ENCODE assay signal across 11 cellular contexts in genomic region chr17:50133028-50133768, GRCh38. TPM values are rescaled to one million over a fixed set of nuclear protein-coding genes. Genes with fewer than 3 reads are reported as not detected.
DNase-seq lines count a peak whose midpoint lies in the region; ATAC-seq, FAIRE-seq and TF ChIP-seq lines count a peak whose summit lies in the region.
"Had no signal": no experiment of that assay in that cellular context is flagged by ENCODE, and none has a peak within 500 bp of the region (broad histone marks: within the 10 kb centered on the region; RNA-seq: fewer than 3 reads in every experiment).

No MANE protein-coding gene starts in this region.

- WGBS in lower leg skin, 2 donors: 43 to 59% methylated on average over 7 of the region's 7 CpGs

- H3K4me3 ChIP-seq in AG10803 (ENCODE audit: low read length): no peak overlapping the region
- H3K4me3 ChIP-seq in fibroblast of villous mesenchyme (ENCODE audit: low read depth, low read length): no peak overlapping the region
- no peak overlapping the region for H3K4me3 ChIP-seq in lower leg skin (ENCODE audit: low read depth, poor library complexity, severe bottlenecking)

- TF ChIP-seq CTCF in AG10803 (conservative IDR thresholded peaks at IDR 0.05; ENCODE audit: low read length): no peak
- TF ChIP-seq CTCF in fibroblast of villous mesenchyme (IDR thresholded peaks at IDR 0.05; ENCODE audit: insufficient read depth, low read depth, low read length): no peak
- no peak for TF ChIP-seq CTCF in D721Med (IDR thresholded peaks at IDR 0.05; ENCODE audit: insufficient read depth, missing control alignments)
- TF ChIP-seq CTCF in lower leg skin (IDR thresholded peaks at IDR 0.05): no peak

- intact Hi-C loops in lower leg skin (cut with DNase I; ENCODE audit: low total_unique reads): no loop called here

- FAIRE-seq in GM12892 (lab: Jason Lieb, UNC): no peak
- no peak for FAIRE-seq in D721Med (lab: Jason Lieb, UNC)

- TF ChIP-seq POLR2A in GM12892 (IDR thresholded peaks at IDR 0.05; ENCODE audit: low read depth, low read length): no peak
- no peak for TF ChIP-seq POLR2A in lower leg skin (IDR thresholded peaks at IDR 0.05)

- DNase-seq in AG10803 (ENCODE audit: low read depth): peak; percentile 66
- peak; percentile 57 for DNase-seq in LHCN-M2 (ENCODE audit: low read depth)
- peak; percentile 43 for DNase-seq in fibroblast of villous mesenchyme (ENCODE audit: low read depth)
- DNase-seq in myocyte (ENCODE audit: low read depth): peak; percentile 84
- no peak for DNase-seq in GM12892 (ENCODE audit: insufficient read length)
- no peak for DNase-seq in D721Med (ENCODE audit: insufficient read length, low spot score)
- no peak for DNase-seq in lower leg skin (ENCODE audit: low spot score in 2 of 2)
- DNase-seq: dermis blood vessel endothelial cell; NCI-H2081 treated with DMSO at 0.1 percent for 48 hours; stimulated activated CD4-positive, alpha-beta T cell treated with anti-CD3 and anti-CD28 coated beads, Interleukin-4, amount 100 ng/mL, for 1 hour had no signal

- no peak for ATAC-seq in HG02610 (IDR thresholded peaks at IDR 0.05; ENCODE audit: unreplicated experiment)

RNA-seq across cellular contexts. Expression of gene SAMD14, which starts 3.2 kb away (rescaled TPM):
- 1.1 and 1.6 TPM in 2 replicates for total RNA-seq in LHCN-M2 (2014; rRNA removed)
- polyA plus RNA-seq in LHCN-M2 (2012): 2.3 TPM
- 4.7 and 5.8 TPM in 2 replicates for total RNA-seq in fibroblast of villous mesenchyme
- total RNA-seq in myocyte: 0.24 and 0.47 TPM in 2 replicates
- 3.6 TPM for polyA plus RNA-seq in myocyte (2012)
- polyA plus RNA-seq in GM12892 (2012; ENCODE audit: missing spikeins): 0.40 TPM
- total RNA-seq in lower leg skin: under 1 TPM in 1 of 4 donors, not detected in 3; 0.39 TPM

RNA-seq across cellular contexts. Expression of gene PPP1R9B, which starts 17.3 kb away (rescaled TPM):
- total RNA-seq in LHCN-M2 (2014; rRNA removed) (40.6 and 42.7 TPM in 2 replicates), fibroblast of villous mesenchyme (38.7 and 47.1 TPM in 2 replicates), myocyte (40.5 and 44.2 TPM in 2 replicates), lower leg skin (10 to 100 TPM; 20.7 to 31.9 (median 29.5) TPM)
- 35.2 TPM for polyA plus RNA-seq in LHCN-M2 (2012)
- 43.6 TPM for polyA plus RNA-seq in myocyte (2012)
- polyA plus RNA-seq in GM12892 (2012; ENCODE audit: missing spikeins): 32.1 TPM

RNA-seq across cellular contexts. Expression of gene SGCA, which starts 32.6 kb away (rescaled TPM):
- total RNA-seq in LHCN-M2 (2014; rRNA removed) (200 and 207 TPM in 2 replicates), fibroblast of villous mesenchyme (0.32 TPM in 1 of 2 replicates, not detected in the other), myocyte (428 and 447 TPM in 2 replicates), lower leg skin (1 to 10 TPM; 1.0 to 9.9 (median 5.6) TPM)
- 205 TPM for polyA plus RNA-seq in LHCN-M2 (2012)
- polyA plus RNA-seq in myocyte (2012): 303 TPM
- 0.68 TPM for polyA plus RNA-seq in GM12892 (2012; ENCODE audit: missing spikeins)
- total RNA-seq: dermis blood vessel endothelial cell had no signal

RNA-seq across cellular contexts. Expression of gene PDK2, which starts 38.0 kb away (rescaled TPM):
- 22.3 and 22.5 TPM in 2 replicates for total RNA-seq in LHCN-M2 (2014; rRNA removed)
- polyA plus RNA-seq in LHCN-M2 (2012): 29.7 TPM
- total RNA-seq in fibroblast of villous mesenchyme: 20.3 and 20.6 TPM in 2 replicates
- total RNA-seq in myocyte: 54.4 and 61.1 TPM in 2 replicates
- 117 TPM for polyA plus RNA-seq in myocyte (2012)
- polyA plus RNA-seq in GM12892 (2012; ENCODE audit: missing spikeins): 5.2 TPM
- total RNA-seq in lower leg skin: 10 to 100 TPM; 35.6 to 86.6 (median 57.0) TPM

Comparison
In these comparisons a context has a peak if more than half of its experiments do, and no peak if none do; other contexts are left out.
1. DNase-seq: peak in AG10803 (single experiment), LHCN-M2 (single experiment), fibroblast of villous mesenchyme (single experiment) and myocyte (single experiment); none in GM12892 (single experiment), D721Med (single experiment) and lower leg skin (0 of 2).
2. RNA of gene SGCA, which starts 32.6 kb away (total RNA-seq): 428 to 447 TPM in myocyte and 200 to 207 TPM in LHCN-M2; 1.0 to 9.9 TPM in lower leg skin and 0.32 TPM in fibroblast of villous mesenchyme; every median in the first group is over 10 times any median in the second.